9 cellular contexts compared by ENCODE assay signal in genomic region chr7:128740996-128741395, GRCh38. TPM values are rescaled to one million over a fixed set of nuclear protein-coding genes. Genes with fewer than 3 reads are reported as not detected.
DNase-seq lines count a peak whose midpoint lies in the region; ATAC-seq and TF ChIP-seq lines count a peak whose summit lies in the region.
"Had no signal": no experiment of that assay in that cellular context is flagged by ENCODE, and none has a peak within 500 bp of the region (broad histone marks: within the 10 kb centered on the region; RNA-seq: fewer than 3 reads in every experiment).

No MANE protein-coding gene starts in this region.

- H3K27ac ChIP-seq in gastrocnemius medialis (peak overlapping the region; percentile 92 to 99 (median 95)), prostate gland (peak overlapping the region in 1 of 2 donors; percentile 88)

- TF ChIP-seq CTCF in GM12864 (IDR thresholded peaks at IDR 0.05; ENCODE audit: low read depth, low read length, missing control alignments): no peak
- no peak for TF ChIP-seq CTCF in fibroblast of mammary gland (conservative IDR thresholded peaks at IDR 0.05; ENCODE audit: control insufficient read depth, insufficient read depth, low read depth, low read length)
- TF ChIP-seq CTCF in gastrocnemius medialis (IDR thresholded peaks at IDR 0.05 in 4 of 5, conservative IDR thresholded peaks at IDR 0.05 in 1 of 5): no peak
- no peak for TF ChIP-seq CTCF in prostate gland (IDR thresholded peaks at IDR 0.05)

- TF ChIP-seq POLR2A in gastrocnemius medialis (IDR thresholded peaks at IDR 0.05): no peak
- TF ChIP-seq POLR2A in prostate gland (IDR thresholded peaks at IDR 0.05): no peak

- WGBS in prostate gland: 42% methylated on average over 3 of the region's 3 CpGs

- H3K27me3 ChIP-seq in gastrocnemius medialis (no peaks in the 10 kb centered on the region), prostate gland (replicated peaks; ENCODE audit: insufficient read depth) (no peaks in the 10 kb centered on the region)

- H3K4me1 ChIP-seq in gastrocnemius medialis: peaks cover 35 to 40% of the 10 kb centered on the region in 2 donors
- H3K4me1 ChIP-seq in prostate gland (replicated peaks): peaks cover 18% of the 10 kb centered on the region

- H3K9me3 ChIP-seq in gastrocnemius medialis (no peaks in the 10 kb centered on the region), prostate gland (no peaks in the 10 kb centered on the region)

- H3K36me3 Mint-ChIP-seq in activated naive CD4-positive, alpha-beta T cell treated with anti-CD3 and anti-CD28 coated beads, Interleukin-2, amount 50 U/mL, for 72 hours: peaks cover 6 to 10% of the 10 kb centered on the region in 2 donors

- ATAC-seq in gastrocnemius medialis (no peak), GM19452 (IDR thresholded peaks at IDR 0.05; ENCODE audit: unreplicated experiment) (no peak)
- no peak for ATAC-seq in activated naive CD4-positive, alpha-beta T cell treated with anti-CD3 and anti-CD28 coated beads, Interleukin-2, amount 50 U/mL, for 72 hours

- intact Hi-C loops in gastrocnemius medialis (cut with DNase I; ENCODE audit: low total_unique reads): loop anchor here (5.0 kb wide), 1 partner anchor 126 kb away; a partner anchor contains a TSS
- intact Hi-C loops in prostate gland (cut with DNase I): no loop called here

- H3K4me3 ChIP-seq in GM12864 (ENCODE audit: low read depth, low read length) (peak overlapping the region; percentile 95; the same call in 1 of the 2 replicates), fibroblast of mammary gland (ENCODE audit: control insufficient read depth, low read depth, low read length) (peak overlapping the region; percentile 84), gastrocnemius medialis (peak overlapping the region in 2 of 4 donors; percentile 98 to 100), prostate gland (peak overlapping the region in 1 of 2 donors; percentile 95)

- no peak overlapping the region for H3K27ac Mint-ChIP-seq in activated naive CD4-positive, alpha-beta T cell treated with anti-CD3 and anti-CD28 coated beads, Interleukin-2, amount 50 U/mL, for 72 hours

- no peaks in the 10 kb centered on the region for H3K9me3 Mint-ChIP-seq in activated naive CD4-positive, alpha-beta T cell treated with anti-CD3 and anti-CD28 coated beads, Interleukin-2, amount 50 U/mL, for 72 hours

- in situ Hi-C loops in gastrocnemius medialis (cut with MboI; ENCODE audit: low sequenced_read_pairs in 4 of 4): loop anchor here in 1 of 4 donors (10.0 kb wide), 1 partner anchor 124 kb away; the partner anchor contains the start of gene ATP6V1F

- H3K36me3 ChIP-seq in gastrocnemius medialis (no peaks in the 10 kb centered on the region), prostate gland (no peaks in the 10 kb centered on the region)

- DNase-seq in GM12864 (ENCODE audit: low read depth) (no peak), RPMI7951 (ENCODE audit: low read depth) (peak; percentile 26), fibroblast of mammary gland (ENCODE audit: low read depth) (peak; percentile 66), gastrocnemius medialis (peak in 1 of 2 donors; percentile 20), prostate gland (ENCODE audit: low spot score) (no peak), AG08396 (ENCODE audit: low spot score) (no peak)
- no peak for DNase-seq in activated naive CD4-positive, alpha-beta T cell treated with anti-CD3 and anti-CD28 coated beads, Interleukin-2, amount 50 U/mL, for 72 hours (ENCODE audit: low spot score in 2 of 2)

RNA-seq across cellular contexts. Expression of gene CALU, which starts 1.8 kb away (rescaled TPM):
- 513 and 575 TPM in 2 replicates for total RNA-seq in RPMI7951 (2014; rRNA removed; shearing (Covaris generic))
- total RNA-seq in gastrocnemius medialis (100 to 1,000 TPM in 2 of 4 donors, 10 to 100 TPM in 2; 40.1 to 115 (median 90.6) TPM), prostate gland (10 to 100 TPM; 76.2 to 87.8 TPM)
- 10 to 100 TPM; 28.6 to 48.9 TPM for total RNA-seq in activated naive CD4-positive, alpha-beta T cell treated with anti-CD3 and anti-CD28 coated beads, Interleukin-2, amount 50 U/mL, for 72 hours

RNA-seq across cellular contexts. Expression of gene OPN1SW, which starts 34.6 kb away (rescaled TPM):
- total RNA-seq in RPMI7951 (2014; rRNA removed; shearing (Covaris generic)): not detected in 2 replicates
- not detected for total RNA-seq in gastrocnemius medialis
- not detected for total RNA-seq in prostate gland
- not detected for total RNA-seq in activated naive CD4-positive, alpha-beta T cell treated with anti-CD3 and anti-CD28 coated beads, Interleukin-2, amount 50 U/mL, for 72 hours
- total RNA-seq: NCI-H460 had no signal

RNA-seq across cellular contexts. Expression of gene CCDC136, which starts 50.8 kb away (rescaled TPM):
- 2.8 and 3.8 TPM in 2 replicates for total RNA-seq in RPMI7951 (2014; rRNA removed; shearing (Covaris generic))
- total RNA-seq in gastrocnemius medialis (10 to 100 TPM in 2 of 4 donors, 1 to 10 TPM in 1, under 1 TPM in 1; 0.61 to 15.8 (median 9.3) TPM), prostate gland (10 to 100 TPM; 11.7 to 61.2 TPM)
- 10 to 100 TPM in 1 of 2 donors, 1 to 10 TPM in 1; 6.7 to 20.3 TPM for total RNA-seq in activated naive CD4-positive, alpha-beta T cell treated with anti-CD3 and anti-CD28 coated beads, Interleukin-2, amount 50 U/mL, for 72 hours

Comparison
In these comparisons a context has a peak if more than half of its experiments do, and no peak if none do; other contexts are left out.
1. DNase-seq: peak in RPMI7951 (single experiment) and fibroblast of mammary gland (single experiment); none in GM12864 (single experiment), prostate gland (single experiment), activated naive CD4-positive, alpha-beta T cell treated with anti-CD3 and anti-CD28 coated beads, Interleukin-2, amount 50 U/mL, for 72 hours (0 of 2) and AG08396 (single experiment).